11 cellular contexts compared by ENCODE assay signal in genomic region chr2:58436842-58437241, GRCh38.
"Had no signal": no experiment of that assay in that cellular context is flagged by ENCODE, and none has a peak within 500 bp of the region (broad histone marks: within the 10 kb centered on the region; RNA-seq: fewer than 3 reads in every experiment).

No MANE protein-coding gene starts in this region.

- H3K9me3 ChIP-seq: left ventricle myocardium inferior, tibial nerve had no signal

- H3K4me1 ChIP-seq: left ventricle myocardium inferior, tibial nerve had no signal

- H3K27me3 ChIP-seq: tibial nerve had no signal

- DNase-seq: activated CD4-positive, alpha-beta T cell treated with anti-CD3 and anti-CD28 coated beads, Interleukin-2, amount 50 U/mL, for 4 hours; activated CD4-positive, CD25-positive, alpha-beta regulatory T cell treated with anti-CD3 and anti-CD28 coated beads, Interleukin-2, amount 50 U/mL, for 72 hours; activated naive CD4-positive, alpha-beta T cell treated with Interleukin-2 at 50 U/mL for 16 hours; anterior cingulate cortex; hypothalamus; left ventricle myocardium inferior; retina; stimulated activated CD4-positive, alpha-beta T cell treated with anti-CD3 and anti-CD28 coated beads, Interleukin-4, amount 100 ng/mL, for 24 hours; stimulated activated naive CD4-positive, alpha-beta T cell had no signal

- H3K4me3 ChIP-seq: left ventricle myocardium inferior, tibial nerve had no signal

- H3K27ac ChIP-seq: left ventricle myocardium inferior, tibial nerve had no signal

- H3K36me3 ChIP-seq: left ventricle myocardium inferior, tibial nerve had no signal

- FAIRE-seq: colon had no signal
